In genomic region chr6:16947461-16948159, GRCh38 we compare ENCODE assay signal across 10 cellular contexts.
DNase-seq lines count a peak whose midpoint lies in the region; ATAC-seq and TF ChIP-seq lines count a peak whose summit lies in the region.
"Had no signal": no experiment of that assay in that cellular context is flagged by ENCODE, and none has a peak within 500 bp of the region (broad histone marks: within the 10 kb centered on the region; RNA-seq: fewer than 3 reads in every experiment).

No MANE protein-coding gene starts in this region.

- no peaks in the 10 kb centered on the region for H3K36me3 Mint-ChIP-seq in progenitor cell of endocrine pancreas (ENCODE audit: insufficient read depth)
- H3K36me3 Mint-ChIP-seq: CD4-positive, CD25-positive, alpha-beta regulatory T cell; IgD-negative memory B cell had no signal

- no peak overlapping the region for H3K27ac Mint-ChIP-seq in progenitor cell of endocrine pancreas
- H3K27ac Mint-ChIP-seq: CD4-positive, CD25-positive, alpha-beta regulatory T cell; IgD-negative memory B cell had no signal

- no peaks in the 10 kb centered on the region for H3K4me1 ChIP-seq in right cardiac atrium (ENCODE audit: control insufficient read depth, insufficient read depth, low read length)
- peaks cover 5 to 6% of the 10 kb centered on the region in 2 donors for H3K4me1 ChIP-seq in thyroid gland

- no peaks in the 10 kb centered on the region for H3K36me3 ChIP-seq in thyroid gland

- H3K9me3 ChIP-seq in right cardiac atrium (ENCODE audit: control insufficient read depth, low read length) (no peaks in the 10 kb centered on the region), thyroid gland (no peaks in the 10 kb centered on the region)

- no peaks in the 10 kb centered on the region for H3K27me3 Mint-ChIP-seq in progenitor cell of endocrine pancreas

- ATAC-seq in right cardiac atrium (peak; percentile 90 to 94), HG03439 (IDR thresholded peaks at IDR 0.05; ENCODE audit: unreplicated experiment) (no peak)

- peak in 1 of 6 experiments; percentile 55 for TF ChIP-seq CTCF in thyroid gland (IDR thresholded peaks at IDR 0.05)
- TF ChIP-seq CTCF in progenitor cell of endocrine pancreas (IDR thresholded peaks at IDR 0.05; ENCODE audit: unreplicated experiment): no peak

- H3K4me3 ChIP-seq in right cardiac atrium (ENCODE audit: low read length): no peak overlapping the region
- no peak overlapping the region for H3K4me3 ChIP-seq in thyroid gland (replicated peaks in 1 of 3)

- peak; percentile 46 for DNase-seq in NCI-H2171 treated with DMSO at 0.1 percent for 48 hours (lab: John Stamatoyannopoulos, UW)
- DNase-seq in NCI-H2171 (lab: John Stamatoyannopoulos, UW): no peak
- peak; percentile 51 for DNase-seq in T1000 (lab: John Stamatoyannopoulos, UW)
- peak in 1 of 3 donors; percentile 14 for DNase-seq in right cardiac atrium
- peak; percentile 44 to 45 for DNase-seq in thyroid gland
- DNase-seq in occipital lobe (lab: John Stamatoyannopoulos, UW): no peak
- DNase-seq in progenitor cell of endocrine pancreas (ENCODE audit: low spot score, unreplicated experiment): no peak
- DNase-seq: CD4-positive, CD25-positive, alpha-beta regulatory T cell had no signal

- no peak for TF ChIP-seq POLR2A in thyroid gland (IDR thresholded peaks at IDR 0.05)

- H3K27me3 ChIP-seq in right cardiac atrium (ENCODE audit: control insufficient read depth, insufficient read depth): no peaks in the 10 kb centered on the region
- no peaks in the 10 kb centered on the region for H3K27me3 ChIP-seq in thyroid gland

- 14% methylated on average over 4 of the region's 4 CpGs for WGBS in right cardiac atrium
- 9 to 12% methylated on average over 4 of the region's 4 CpGs for WGBS in thyroid gland, 2 donors

- H3K4me1 Mint-ChIP-seq in progenitor cell of endocrine pancreas (ENCODE audit: low read depth): peaks cover 3% of the 10 kb centered on the region

- H3K27ac ChIP-seq in right cardiac atrium (ENCODE audit: low read length) (no peak overlapping the region), thyroid gland (peak overlapping the region in 2 of 3 donors; percentile 10 to 39)

- intact Hi-C loops in right cardiac atrium (cut with DNase I) (no loop called here), thyroid gland (cut with DNase I) (no loop called here)

- no peak overlapping the region for H3K4me3 Mint-ChIP-seq in progenitor cell of endocrine pancreas (ENCODE audit: low read depth)
- H3K4me3 Mint-ChIP-seq: CD4-positive, CD25-positive, alpha-beta regulatory T cell; IgD-negative memory B cell had no signal

- no peaks in the 10 kb centered on the region for H3K9me3 Mint-ChIP-seq in progenitor cell of endocrine pancreas (ENCODE audit: low read depth)
- H3K9me3 Mint-ChIP-seq: IgD-negative memory B cell had no signal

Comparison
In these comparisons a context has a peak if more than half of its experiments do, and no peak if none do; other contexts are left out.
1. DNase-seq: peak in NCI-H2171 treated with DMSO at 0.1 percent for 48 hours (single experiment), T1000 (single experiment) and thyroid gland (2 of 2); none in NCI-H2171 (single experiment), occipital lobe (single experiment) and progenitor cell of endocrine pancreas (single experiment).